Comparison of ENCODE assay signal across 1 cellular context in the genomic region with DNA sequence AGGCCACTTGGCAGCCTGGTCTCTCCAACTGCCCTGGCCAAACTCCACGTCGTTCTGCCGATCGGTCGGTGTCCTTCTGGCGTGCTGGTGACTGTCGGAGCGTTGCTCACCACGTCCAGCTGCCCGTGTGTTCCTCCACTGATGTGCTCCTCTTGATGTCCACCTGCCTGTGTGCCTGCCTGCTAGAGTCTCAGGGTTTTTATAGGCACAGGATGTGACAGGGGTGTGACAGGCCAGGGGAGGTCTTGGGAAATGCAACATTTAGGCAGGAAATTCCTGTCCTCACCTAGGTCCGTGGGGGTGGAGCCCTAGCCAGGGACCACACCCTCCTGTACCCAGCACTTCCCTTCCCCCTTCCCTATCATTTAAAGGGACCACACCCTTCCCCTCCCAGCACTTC.
TF ChIP-seq lines count a peak whose summit lies in the region.

No MANE protein-coding gene starts in this region.

TF ChIP-seq in WTC11, 78 proteins besides CTCF, POLR2A, EP300 and RAD21 (continued from another document):
- TF ChIP-seq NFE2L1 (CRISPR knock-in tag; IDR thresholded peaks at IDR 0.05) (no peak), ETV6 (CRISPR knock-in tag; IDR thresholded peaks at IDR 0.05) (no peak), GTF2I (CRISPR knock-in tag; conservative IDR thresholded peaks at IDR 0.05) (no peak)
- TF ChIP-seq, protein P1, sequence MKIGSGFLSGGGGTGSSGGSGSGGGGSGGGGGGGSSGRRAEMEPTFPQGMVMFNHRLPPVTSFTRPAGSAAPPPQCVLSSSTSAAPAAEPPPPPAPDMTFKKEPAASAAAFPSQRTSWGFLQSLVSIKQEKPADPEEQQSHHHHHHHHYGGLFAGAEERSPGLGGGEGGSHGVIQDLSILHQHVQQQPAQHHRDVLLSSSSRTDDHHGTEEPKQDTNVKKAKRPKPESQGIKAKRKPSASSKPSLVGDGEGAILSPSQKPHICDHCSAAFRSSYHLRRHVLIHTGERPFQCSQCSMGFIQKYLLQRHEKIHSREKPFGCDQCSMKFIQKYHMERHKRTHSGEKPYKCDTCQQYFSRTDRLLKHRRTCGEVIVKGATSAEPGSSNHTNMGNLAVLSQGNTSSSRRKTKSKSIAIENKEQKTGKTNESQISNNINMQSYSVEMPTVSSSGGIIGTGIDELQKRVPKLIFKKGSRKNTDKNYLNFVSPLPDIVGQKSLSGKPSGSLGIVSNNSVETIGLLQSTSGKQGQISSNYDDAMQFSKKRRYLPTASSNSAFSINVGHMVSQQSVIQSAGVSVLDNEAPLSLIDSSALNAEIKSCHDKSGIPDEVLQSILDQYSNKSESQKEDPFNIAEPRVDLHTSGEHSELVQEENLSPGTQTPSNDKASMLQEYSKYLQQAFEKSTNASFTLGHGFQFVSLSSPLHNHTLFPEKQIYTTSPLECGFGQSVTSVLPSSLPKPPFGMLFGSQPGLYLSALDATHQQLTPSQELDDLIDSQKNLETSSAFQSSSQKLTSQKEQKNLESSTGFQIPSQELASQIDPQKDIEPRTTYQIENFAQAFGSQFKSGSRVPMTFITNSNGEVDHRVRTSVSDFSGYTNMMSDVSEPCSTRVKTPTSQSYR (CRISPR knock-in tag; IDR thresholded peaks at IDR 0.05) = no peak
- TF ChIP-seq, protein P2, sequence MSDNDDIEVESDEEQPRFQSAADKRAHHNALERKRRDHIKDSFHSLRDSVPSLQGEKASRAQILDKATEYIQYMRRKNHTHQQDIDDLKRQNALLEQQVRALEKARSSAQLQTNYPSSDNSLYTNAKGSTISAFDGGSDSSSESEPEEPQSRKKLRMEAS (CRISPR knock-in tag; IDR thresholded peaks at IDR 0.05) = no peak
